ENCODE assay signal across 9 cellular contexts in the genomic region with DNA sequence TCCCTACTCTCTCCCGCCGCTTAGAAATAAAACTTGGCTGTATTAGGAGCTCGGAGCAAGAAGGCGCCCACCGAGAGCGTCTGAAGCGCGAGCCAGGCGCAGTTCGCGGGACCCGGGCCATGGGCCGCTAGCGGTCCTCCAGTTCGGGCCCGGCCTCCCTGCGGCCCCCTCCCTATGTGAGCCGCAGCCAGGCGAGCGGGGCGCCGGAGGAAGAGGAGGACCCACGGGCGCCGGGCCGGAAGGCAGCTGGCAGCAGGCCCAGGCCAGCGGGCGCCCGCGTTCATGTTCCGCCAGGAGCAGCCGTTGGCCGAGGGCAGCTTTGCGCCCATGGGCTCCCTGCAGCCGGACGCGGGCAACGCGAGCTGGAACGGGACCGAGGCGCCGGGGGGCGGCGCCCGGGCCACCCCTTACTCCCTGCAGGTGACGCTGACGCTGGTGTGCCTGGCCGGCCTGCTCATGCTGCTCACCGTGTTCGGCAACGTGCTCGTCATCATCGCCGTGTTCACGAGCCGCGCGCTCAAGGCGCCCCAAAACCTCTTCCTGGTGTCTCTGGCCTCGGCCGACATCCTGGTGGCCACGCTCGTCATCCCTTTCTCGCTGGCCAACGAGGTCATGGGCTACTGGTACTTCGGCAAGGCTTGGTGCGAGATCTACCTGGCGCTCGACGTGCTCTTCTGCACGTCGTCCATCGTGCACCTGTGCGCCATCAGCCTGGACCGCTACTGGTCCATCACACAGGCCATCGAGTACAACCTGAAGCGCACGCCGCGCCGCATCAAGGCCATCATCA. TPM values are rescaled to one million over a fixed set of nuclear protein-coding genes. Genes with fewer than 3 reads are reported as not detected.
DNase-seq lines count a peak whose midpoint lies in the region; ATAC-seq and TF ChIP-seq lines count a peak whose summit lies in the region.
"Had no signal": no experiment of that assay in that cellular context is flagged by ENCODE, and none has a peak within 500 bp of the region (broad histone marks: within the 10 kb centered on the region; RNA-seq: fewer than 3 reads in every experiment).

No MANE protein-coding gene starts in this region.

- H3K36me3 ChIP-seq in CD8-positive, alpha-beta T cell (ENCODE audit: insufficient read depth, low read length), result no peaks in the 10 kb centered on the region
- H3K36me3 ChIP-seq in aorta (ENCODE audit: control insufficient read depth in 1 of 2, insufficient read depth in 2 of 2, low read length in 1 of 2), result no peaks in the 10 kb centered on the region

- no peak overlapping the region for H3K4me3 ChIP-seq in CD8-positive, alpha-beta T cell (ENCODE audit: low read depth, low read length)
- peak overlapping the region; percentile 53 for H3K4me3 ChIP-seq in LNCaP clone FGC (ENCODE audit: low read depth, low read length)
- peak overlapping the region; percentile 29 for H3K4me3 ChIP-seq in choroid plexus epithelial cell (ENCODE audit: low read depth, low read length)
- peak overlapping the region in 1 of 2 donors; percentile 38 for H3K4me3 ChIP-seq in aorta (ENCODE audit: low read length in 2 of 2)

- TF ChIP-seq CTCF in CD8-positive, alpha-beta T cell (IDR thresholded peaks at IDR 0.05), result no peak
- TF ChIP-seq CTCF in LNCaP clone FGC (IDR thresholded peaks at IDR 0.05; ENCODE audit: control insufficient read depth, extremely low read depth, insufficient read depth) (no peak), choroid plexus epithelial cell (conservative IDR thresholded peaks at IDR 0.05; ENCODE audit: low read depth, low read length) (no peak), mesothelial cell of epicardium (IDR thresholded peaks at IDR 0.05; ENCODE audit: unreplicated experiment) (no peak)

- H3K36me3 Mint-ChIP-seq in CD8-positive, alpha-beta T cell, result no peaks in the 10 kb centered on the region
- H3K36me3 Mint-ChIP-seq in mesothelial cell of epicardium, result no peaks in the 10 kb centered on the region

- no peak overlapping the region for H3K27ac Mint-ChIP-seq in CD8-positive, alpha-beta T cell
- peak overlapping the region; percentile 50 for H3K27ac Mint-ChIP-seq in mesothelial cell of epicardium

- 6 to 8% methylated on average over 77 to 82 of the region's 82 CpGs for WGBS in aorta, 2 donors

- peaks cover 58% of the 10 kb centered on the region for H3K27me3 Mint-ChIP-seq in CD8-positive, alpha-beta T cell (ENCODE audit: low read depth)
- peaks cover 85% of the 10 kb centered on the region for H3K27me3 Mint-ChIP-seq in mesothelial cell of epicardium (ENCODE audit: low read depth)

- intact Hi-C loops in CD8-positive, alpha-beta T cell (cut with DNase I, micrococcal nuclease), result loop anchor here in 1 of 2 experiments (10.0 kb wide), 1 partner anchor 133 kb away; no protein-coding TSS in a partner anchor
- intact Hi-C loops in aorta (cut with DNase I), result loop anchor here in 1 of 2 donors (5.0 kb wide), 1 partner anchor 519 kb away; no protein-coding TSS in a partner anchor

- no peaks in the 10 kb centered on the region for H3K9me3 Mint-ChIP-seq in CD8-positive, alpha-beta T cell
- H3K9me3 Mint-ChIP-seq in mesothelial cell of epicardium, result no peaks in the 10 kb centered on the region

- peaks cover 17% of the 10 kb centered on the region for H3K4me1 Mint-ChIP-seq in CD8-positive, alpha-beta T cell (ENCODE audit: low read depth)
- peaks cover 16% of the 10 kb centered on the region for H3K4me1 Mint-ChIP-seq in mesothelial cell of epicardium

- POLR2A ChIA-PET in CD8-positive, alpha-beta T cell (lab: Charles Lee), result no interaction called here

- peaks cover 9% of the 10 kb centered on the region for H3K4me1 ChIP-seq in CD8-positive, alpha-beta T cell (ENCODE audit: insufficient read depth, low read length)
- H3K4me1 ChIP-seq in aorta (ENCODE audit: control insufficient read depth in 1 of 2, insufficient read depth in 2 of 2, low read length in 2 of 2), result no peaks in the 10 kb centered on the region

- H3K27me3 ChIP-seq in CD8-positive, alpha-beta T cell (ENCODE audit: insufficient read depth, low read length), result peaks cover 6% of the 10 kb centered on the region
- no peaks in the 10 kb centered on the region for H3K27me3 ChIP-seq in aorta (ENCODE audit: control insufficient read depth in 1 of 2, insufficient read depth in 2 of 2, low read length in 1 of 2)

- peak overlapping the region; percentile 76 for H3K4me3 Mint-ChIP-seq in CD8-positive, alpha-beta T cell
- H3K4me3 Mint-ChIP-seq in mesothelial cell of epicardium, result peak overlapping the region; percentile 68

- no peak for ATAC-seq in CD8-positive, alpha-beta T cell
- ATAC-seq in aorta (ENCODE audit: low FRiP score) (peak; percentile 12), HG02588 (IDR thresholded peaks at IDR 0.05; ENCODE audit: unreplicated experiment) (no peak), GM18502 (IDR thresholded peaks at IDR 0.05; ENCODE audit: poor library complexity, unreplicated experiment) (no peak)
- ATAC-seq: HCT116 had no signal

- H3K27ac ChIP-seq in CD8-positive, alpha-beta T cell (ENCODE audit: low read depth, low read length), result no peak overlapping the region
- H3K27ac ChIP-seq in aorta (ENCODE audit: low read depth in 1 of 2, low read length in 2 of 2), result no peak overlapping the region

- no peaks in the 10 kb centered on the region for H3K9me3 ChIP-seq in CD8-positive, alpha-beta T cell (ENCODE audit: low read length)
- H3K9me3 ChIP-seq in aorta (ENCODE audit: control insufficient read depth, low read length), result no peaks in the 10 kb centered on the region

- CTCF ChIA-PET in CD8-positive, alpha-beta T cell (lab: Charles Lee), result no interaction called here

- no peak for DNase-seq in CD8-positive, alpha-beta T cell
- no peak for DNase-seq in LNCaP clone FGC (ENCODE audit: low read depth)
- DNase-seq in choroid plexus epithelial cell (ENCODE audit: low read depth), result peak; percentile 12
- no peak for DNase-seq in mesothelial cell of epicardium (ENCODE audit: low spot score in 2 of 2, unreplicated experiment in 2 of 2)
- DNase-seq in aorta, result no peak
- no peak for DNase-seq in NCI-H2107 treated with DMSO at 0.1 percent for 48 hours (lab: John Stamatoyannopoulos, UW; ENCODE audit: unreplicated experiment)

RNA-seq across cellular contexts. Expression of gene ADRA2A, which starts 1.1 kb away (rescaled TPM):
- not detected for total RNA-seq in CD8-positive, alpha-beta T cell
- total RNA-seq in mesothelial cell of epicardium (4.7 to 5.2 TPM (median 4.9 TPM) in 3 replicates), aorta (10 to 100 TPM; 11.4 to 11.5 TPM)
- under 1 TPM; 0.13 to 0.46 TPM for polyA plus RNA-seq in aorta
